In genomic region chr6:27237089-27237723, GRCh38 we compare ENCODE assay signal across 9 cellular contexts. TPM values are rescaled to one million over a fixed set of nuclear protein-coding genes. Genes with fewer than 3 reads are reported as not detected.
DNase-seq lines count a peak whose midpoint lies in the region; ATAC-seq and TF ChIP-seq lines count a peak whose summit lies in the region.
"Had no signal": no experiment of that assay in that cellular context is flagged by ENCODE, and none has a peak within 500 bp of the region (broad histone marks: within the 10 kb centered on the region; RNA-seq: fewer than 3 reads in every experiment).

No MANE protein-coding gene starts in this region.

- H3K27me3 Mint-ChIP-seq in neural crest cell (ENCODE audit: low read depth) = peaks cover 85% of the 10 kb centered on the region

- in situ Hi-C loops in astrocyte of the spinal cord (cut with HindIII; ENCODE audit: low sequenced_read_pairs) = no loop called here

- H3K9me3 ChIP-seq in right cardiac atrium (ENCODE audit: control insufficient read depth, low read length) = no peaks in the 10 kb centered on the region

- peaks cover 2% of the 10 kb centered on the region for H3K4me1 ChIP-seq in right cardiac atrium (ENCODE audit: control insufficient read depth, insufficient read depth, low read length)
- H3K4me1 ChIP-seq: parathyroid adenoma had no signal

- H3K27ac Mint-ChIP-seq in neural crest cell (ENCODE audit: unreplicated experiment) = no peak overlapping the region

- TF ChIP-seq CTCF in GM12865 (IDR thresholded peaks at IDR 0.05; ENCODE audit: insufficient read depth, low read depth, low read length, missing control alignments) (no peak), astrocyte of the spinal cord (IDR thresholded peaks at IDR 0.05; ENCODE audit: low read depth, low read length) (no peak), neural crest cell (conservative IDR thresholded peaks at IDR 0.05) (no peak)

- no peak overlapping the region for H3K27ac ChIP-seq in right cardiac atrium (ENCODE audit: low read length)
- H3K27ac ChIP-seq: parathyroid adenoma had no signal

- H3K36me3 Mint-ChIP-seq in neural crest cell (ENCODE audit: low read depth) = peaks cover 5% of the 10 kb centered on the region

- peaks cover 3% of the 10 kb centered on the region for H3K9me3 Mint-ChIP-seq in neural crest cell

- H3K4me3 ChIP-seq in GM12865 (ENCODE audit: low read depth, low read length) (peak overlapping the region; percentile 51), astrocyte of the spinal cord (ENCODE audit: low read depth, low read length) (peak overlapping the region; percentile 37), right cardiac atrium (ENCODE audit: low read length) (no peak overlapping the region)

- H3K4me3 Mint-ChIP-seq in neural crest cell = peak overlapping the region; percentile 82

- H3K27me3 ChIP-seq in right cardiac atrium (ENCODE audit: control insufficient read depth, insufficient read depth) = peaks cover 6% of the 10 kb centered on the region

- intact Hi-C loops in right cardiac atrium (cut with DNase I) = no loop called here

- ATAC-seq in GM21576 (IDR thresholded peaks at IDR 0.05; ENCODE audit: unreplicated experiment) = no peak
- no peak for ATAC-seq in GM18873 (IDR thresholded peaks at IDR 0.05; ENCODE audit: low FRiP score, unreplicated experiment)
- no peak for ATAC-seq in GM21526 (IDR thresholded peaks at IDR 0.05; ENCODE audit: low FRiP score, unreplicated experiment)
- ATAC-seq in right cardiac atrium = no peak

- 18% methylated on average over 18 of the region's 18 CpGs for WGBS in right cardiac atrium

- DNase-seq in GM12865 (ENCODE audit: low read depth) = peak; percentile 81
- peak; percentile 70 for DNase-seq in OCI-M2 (lab: John Stamatoyannopoulos, UW; ENCODE audit: unreplicated experiment)
- DNase-seq in astrocyte of the spinal cord (ENCODE audit: low read depth, low spot score) = peak; percentile 35
- no peak for DNase-seq in neural crest cell (ENCODE audit: low read depth, low spot score)
- DNase-seq in right cardiac atrium = no peak

- H3K4me1 Mint-ChIP-seq in neural crest cell = peaks cover 22% of the 10 kb centered on the region

RNA-seq across cellular contexts. Expression of gene PRSS16, which starts 10.3 kb away (rescaled TPM):
- total RNA-seq in neural crest cell = 0.57 and 0.63 TPM in 2 replicates
- 1 to 10 TPM in 1 of 4 donors, under 1 TPM in 2, not detected in 1; 0.26 to 1.7 (median 0.85) TPM for total RNA-seq in right cardiac atrium
- 0.36 TPM for polyA plus RNA-seq in right cardiac atrium

Comparison
In these comparisons a context has a peak if more than half of its experiments do, and no peak if none do; other contexts are left out.
1. DNase-seq: peak in GM12865 (single experiment), OCI-M2 (single experiment) and astrocyte of the spinal cord (single experiment); none in neural crest cell (single experiment) and right cardiac atrium (0 of 3).